Comparison of ENCODE assay signal across 27 cellular contexts in the genomic region with DNA sequence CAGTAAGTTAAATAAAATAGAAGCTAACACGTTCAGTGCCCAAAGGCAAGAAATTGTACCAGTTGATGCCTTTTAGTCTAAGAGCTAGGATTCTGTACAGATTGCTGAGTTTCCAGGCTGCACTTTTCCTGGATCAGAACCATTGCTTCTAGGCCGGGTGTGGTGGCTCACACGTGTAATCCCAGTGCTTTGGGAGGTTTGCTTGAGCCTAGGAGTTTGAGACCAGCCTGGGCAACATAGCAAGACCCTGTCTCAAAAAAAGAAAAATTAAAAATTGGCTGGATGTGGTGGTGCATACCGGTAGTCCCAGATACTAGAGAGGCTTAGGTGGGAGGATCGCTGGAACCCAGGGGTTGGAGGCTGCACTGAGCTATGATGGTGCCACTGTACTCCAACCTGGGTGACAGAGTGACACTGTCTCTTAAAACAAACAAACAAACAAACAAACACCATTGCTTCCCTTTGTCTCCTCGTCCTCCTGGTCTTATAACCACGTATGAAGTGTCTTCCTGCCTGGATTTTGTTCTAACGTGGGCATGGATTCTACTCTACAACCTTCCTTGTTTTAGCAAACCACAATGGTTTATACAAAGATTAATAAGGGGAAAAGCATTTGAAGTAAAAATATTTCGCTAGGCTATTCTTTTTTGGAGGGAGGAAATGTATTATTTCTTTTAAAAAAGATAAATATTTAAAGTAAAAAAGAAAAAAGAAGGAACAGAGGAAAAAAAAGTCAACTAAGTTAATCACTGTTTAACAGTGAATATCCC.
"Had no signal": no experiment of that assay in that cellular context is flagged by ENCODE, and none has a peak within 500 bp of the region (broad histone marks: within the 10 kb centered on the region; RNA-seq: fewer than 3 reads in every experiment).

No MANE protein-coding gene starts in this region.

- DNase-seq: hypothalamus; immature natural killer cell; kidney; left colon; left lung; lower lobe of right lung; mammary epithelial cell; mesenchymal stem cell; naive thymus-derived CD8-positive, alpha-beta T cell; nucleus accumbens; ovary; right lobe of liver; stimulated activated CD4-positive, alpha-beta T cell treated with anti-CD3 and anti-CD28 coated beads, Interleukin-1b, Interleukin-23, amount 100 ng/mL, for 48 hours; stimulated activated CD4-positive, alpha-beta T cell treated with anti-CD3 and anti-CD28 coated beads, Interleukin-2, amount 100 ng/mL, for 48 hours; stimulated activated CD4-positive, alpha-beta T cell treated with anti-CD3 and anti-CD28 coated beads, Interleukin-4, amount 100 ng/mL, for 4 hours; stimulated activated CD8-positive, alpha-beta memory T cell treated with anti-CD3 and anti-CD28 coated beads, Interleukin-4, amount 100 ng/mL, for 48 hours; stimulated activated naive CD4-positive, alpha-beta T cell treated with Interleukin-2 at 50 U/mL for 16 hours; stimulated activated naive CD8-positive, alpha-beta T cell treated with anti-CD3 and anti-CD28 coated beads, Interleukin-15, amount 100 ng/mL, for 72 hours; testis; thyroid gland; transverse colon; upper lobe of left lung had no signal

- H3K27me3 ChIP-seq: left lung, ovary, right atrium auricular region, right lobe of liver, testis, thyroid gland, transverse colon, upper lobe of left lung, vagina had no signal

- ATAC-seq: left colon; left lung; lower lobe of right lung; naive thymus-derived CD8-positive, alpha-beta T cell; right lobe of liver; stimulated activated memory B cell treated with anti-CD40 and anti-IgM and Interleukin-4, amounts not matched to agents 10 μg/mL and 1 μg/mL and 100 μg/mL, for 72 hours; stimulated activated naive CD8-positive, alpha-beta T cell treated with anti-CD3 and anti-CD28 coated beads, Interleukin-15, amount 100 ng/mL, for 72 hours had no signal

- H3K4me3 ChIP-seq: left lung, lower lobe of right lung, ovary, right atrium auricular region, right lobe of liver, smooth muscle cell, testis, thyroid gland, transverse colon, upper lobe of left lung, vagina had no signal

- FAIRE-seq: islet of Langerhans, kidney had no signal

- H3K36me3 ChIP-seq: left lung, lower lobe of right lung, ovary, right lobe of liver, thyroid gland, upper lobe of left lung, vagina had no signal

- H3K9me3 ChIP-seq: lower lobe of right lung, ovary, right lobe of liver, testis, thyroid gland, vagina had no signal

- H3K27ac ChIP-seq: left lung, lower lobe of right lung, ovary, right lobe of liver, testis, thyroid gland, upper lobe of left lung, vagina had no signal

- H3K4me1 ChIP-seq: right lobe of liver had no signal

- H3K4me2 ChIP-seq: smooth muscle cell had no signal
